1 cellular context compared by ENCODE assay signal in the genomic region with DNA sequence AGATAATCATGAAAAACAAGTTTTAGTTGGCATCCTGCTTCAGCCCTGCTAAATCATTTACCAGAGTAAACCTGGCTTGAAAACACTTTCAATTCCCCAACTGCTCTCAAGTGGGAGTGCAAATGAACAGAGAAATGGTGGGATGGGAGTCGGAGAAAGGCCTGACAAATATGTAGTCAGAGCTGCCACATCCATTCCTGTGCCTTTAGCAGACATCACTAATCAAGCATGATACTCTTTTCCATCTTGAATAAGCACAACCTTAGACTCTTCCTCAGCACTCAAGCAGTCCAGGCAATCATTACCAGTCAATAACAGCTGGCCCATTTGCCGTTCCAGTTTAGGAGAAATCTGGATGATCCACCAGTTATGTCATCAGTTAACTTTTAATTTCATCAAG.
TF ChIP-seq lines count a peak whose summit lies in the region.

No MANE protein-coding gene starts in this region.

TF ChIP-seq in K562, 482 proteins besides CTCF, POLR2A, EP300 and RAD21 (continued from another document):
- TF ChIP-seq, protein P1, sequence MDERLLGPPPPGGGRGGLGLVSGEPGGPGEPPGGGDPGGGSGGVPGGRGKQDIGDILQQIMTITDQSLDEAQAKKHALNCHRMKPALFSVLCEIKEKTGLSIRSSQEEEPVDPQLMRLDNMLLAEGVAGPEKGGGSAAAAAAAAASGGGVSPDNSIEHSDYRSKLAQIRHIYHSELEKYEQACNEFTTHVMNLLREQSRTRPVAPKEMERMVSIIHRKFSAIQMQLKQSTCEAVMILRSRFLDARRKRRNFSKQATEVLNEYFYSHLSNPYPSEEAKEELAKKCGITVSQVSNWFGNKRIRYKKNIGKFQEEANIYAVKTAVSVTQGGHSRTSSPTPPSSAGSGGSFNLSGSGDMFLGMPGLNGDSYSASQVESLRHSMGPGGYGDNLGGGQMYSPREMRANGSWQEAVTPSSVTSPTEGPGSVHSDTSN (CRISPR knock-in tag; IDR thresholded peaks at IDR 0.05; ENCODE audit: low read depth) = no peak
- TF ChIP-seq, protein P1 (tag; conservative IDR thresholded peaks at IDR 0.05; ENCODE audit: low read depth) = no peak
- TF ChIP-seq PCBP1 (IDR thresholded peaks at IDR 0.05; ENCODE audit: low read depth, low read length, poor library complexity, severe bottlenecking) (no peak), MAFF (IDR thresholded peaks at IDR 0.05; ENCODE audit: low read length) (no peak), PHF21A (IDR thresholded peaks at IDR 0.05; ENCODE audit: borderline replicate concordance, low read depth) (no peak), ZNF23 (CRISPR knock-in tag; IDR thresholded peaks at IDR 0.05) (peak; percentile 40; the same call in 1 of the 2 replicates), RBBP5 (IDR thresholded peaks at IDR 0.05; ENCODE audit: borderline replicate concordance, insufficient read depth, low read length, poor library complexity, severe bottlenecking) (no peak), ZBTB17 (CRISPR knock-in tag; IDR thresholded peaks at IDR 0.05) (peak; percentile 97), POLR2G (IDR thresholded peaks at IDR 0.05; ENCODE audit: low read depth, low read length) (no peak), NR2C2 (CRISPR knock-in tag; IDR thresholded peaks at IDR 0.05) (no peak), NR2C2 (tag; IDR thresholded peaks at IDR 0.05) (no peak), ZNF668 (CRISPR knock-in tag; IDR thresholded peaks at IDR 0.05) (no peak), NR3C1 (CRISPR knock-in tag; IDR thresholded peaks at IDR 0.05) (no peak), ZNF561 (CRISPR knock-in tag; conservative IDR thresholded peaks at IDR 0.05) (no peak), SAFB (IDR thresholded peaks at IDR 0.05; ENCODE audit: borderline replicate concordance, low read depth, low read length) (no peak)
- TF ChIP-seq, protein P2, sequence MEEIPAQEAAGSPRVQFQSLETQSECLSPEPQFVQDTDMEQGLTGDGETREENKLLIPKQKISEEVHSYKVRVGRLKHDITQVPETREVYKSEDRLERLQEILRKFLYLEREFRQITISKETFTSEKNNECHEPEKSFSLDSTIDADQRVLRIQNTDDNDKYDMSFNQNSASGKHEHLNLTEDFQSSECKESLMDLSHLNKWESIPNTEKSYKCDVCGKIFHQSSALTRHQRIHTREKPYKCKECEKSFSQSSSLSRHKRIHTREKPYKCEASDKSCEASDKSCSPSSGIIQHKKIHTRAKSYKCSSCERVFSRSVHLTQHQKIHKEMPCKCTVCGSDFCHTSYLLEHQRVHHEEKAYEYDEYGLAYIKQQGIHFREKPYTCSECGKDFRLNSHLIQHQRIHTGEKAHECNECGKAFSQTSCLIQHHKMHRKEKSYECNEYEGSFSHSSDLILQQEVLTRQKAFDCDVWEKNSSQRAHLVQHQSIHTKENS (CRISPR knock-in tag; IDR thresholded peaks at IDR 0.05) = no peak
- TF ChIP-seq, protein P3, sequence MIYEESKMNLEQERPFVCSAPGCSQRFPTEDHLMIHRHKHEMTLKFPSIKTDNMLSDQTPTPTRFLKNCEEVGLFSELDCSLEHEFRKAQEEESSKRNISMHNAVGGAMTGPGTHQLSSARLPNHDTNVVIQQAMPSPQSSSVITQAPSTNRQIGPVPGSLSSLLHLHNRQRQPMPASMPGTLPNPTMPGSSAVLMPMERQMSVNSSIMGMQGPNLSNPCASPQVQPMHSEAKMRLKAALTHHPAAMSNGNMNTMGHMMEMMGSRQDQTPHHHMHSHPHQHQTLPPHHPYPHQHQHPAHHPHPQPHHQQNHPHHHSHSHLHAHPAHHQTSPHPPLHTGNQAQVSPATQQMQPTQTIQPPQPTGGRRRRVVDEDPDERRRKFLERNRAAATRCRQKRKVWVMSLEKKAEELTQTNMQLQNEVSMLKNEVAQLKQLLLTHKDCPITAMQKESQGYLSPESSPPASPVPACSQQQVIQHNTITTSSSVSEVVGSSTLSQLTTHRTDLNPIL (CRISPR knock-in tag; IDR thresholded peaks at IDR 0.05) = no peak
- TF ChIP-seq, protein P4, sequence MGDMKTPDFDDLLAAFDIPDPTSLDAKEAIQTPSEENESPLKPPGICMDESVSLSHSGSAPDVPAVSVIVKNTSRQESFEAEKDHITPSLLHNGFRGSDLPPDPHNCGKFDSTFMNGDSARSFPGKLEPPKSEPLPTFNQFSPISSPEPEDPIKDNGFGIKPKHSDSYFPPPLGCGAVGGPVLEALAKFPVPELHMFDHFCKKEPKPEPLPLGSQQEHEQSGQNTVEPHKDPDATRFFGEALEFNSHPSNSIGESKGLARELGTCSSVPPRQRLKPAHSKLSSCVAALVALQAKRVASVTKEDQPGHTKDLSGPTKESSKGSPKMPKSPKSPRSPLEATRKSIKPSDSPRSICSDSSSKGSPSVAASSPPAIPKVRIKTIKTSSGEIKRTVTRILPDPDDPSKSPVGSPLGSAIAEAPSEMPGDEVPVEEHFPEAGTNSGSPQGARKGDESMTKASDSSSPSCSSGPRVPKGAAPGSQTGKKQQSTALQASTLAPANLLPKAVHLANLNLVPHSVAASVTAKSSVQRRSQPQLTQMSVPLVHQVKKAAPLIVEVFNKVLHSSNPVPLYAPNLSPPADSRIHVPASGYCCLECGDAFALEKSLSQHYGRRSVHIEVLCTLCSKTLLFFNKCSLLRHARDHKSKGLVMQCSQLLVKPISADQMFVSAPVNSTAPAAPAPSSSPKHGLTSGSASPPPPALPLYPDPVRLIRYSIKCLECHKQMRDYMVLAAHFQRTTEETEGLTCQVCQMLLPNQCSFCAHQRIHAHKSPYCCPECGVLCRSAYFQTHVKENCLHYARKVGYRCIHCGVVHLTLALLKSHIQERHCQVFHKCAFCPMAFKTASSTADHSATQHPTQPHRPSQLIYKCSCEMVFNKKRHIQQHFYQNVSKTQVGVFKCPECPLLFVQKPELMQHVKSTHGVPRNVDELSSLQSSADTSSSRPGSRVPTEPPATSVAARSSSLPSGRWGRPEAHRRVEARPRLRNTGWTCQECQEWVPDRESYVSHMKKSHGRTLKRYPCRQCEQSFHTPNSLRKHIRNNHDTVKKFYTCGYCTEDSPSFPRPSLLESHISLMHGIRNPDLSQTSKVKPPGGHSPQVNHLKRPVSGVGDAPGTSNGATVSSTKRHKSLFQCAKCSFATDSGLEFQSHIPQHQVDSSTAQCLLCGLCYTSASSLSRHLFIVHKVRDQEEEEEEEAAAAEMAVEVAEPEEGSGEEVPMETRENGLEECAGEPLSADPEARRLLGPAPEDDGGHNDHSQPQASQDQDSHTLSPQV (IDR thresholded peaks at IDR 0.05) = no peak
- TF ChIP-seq, protein P5, sequence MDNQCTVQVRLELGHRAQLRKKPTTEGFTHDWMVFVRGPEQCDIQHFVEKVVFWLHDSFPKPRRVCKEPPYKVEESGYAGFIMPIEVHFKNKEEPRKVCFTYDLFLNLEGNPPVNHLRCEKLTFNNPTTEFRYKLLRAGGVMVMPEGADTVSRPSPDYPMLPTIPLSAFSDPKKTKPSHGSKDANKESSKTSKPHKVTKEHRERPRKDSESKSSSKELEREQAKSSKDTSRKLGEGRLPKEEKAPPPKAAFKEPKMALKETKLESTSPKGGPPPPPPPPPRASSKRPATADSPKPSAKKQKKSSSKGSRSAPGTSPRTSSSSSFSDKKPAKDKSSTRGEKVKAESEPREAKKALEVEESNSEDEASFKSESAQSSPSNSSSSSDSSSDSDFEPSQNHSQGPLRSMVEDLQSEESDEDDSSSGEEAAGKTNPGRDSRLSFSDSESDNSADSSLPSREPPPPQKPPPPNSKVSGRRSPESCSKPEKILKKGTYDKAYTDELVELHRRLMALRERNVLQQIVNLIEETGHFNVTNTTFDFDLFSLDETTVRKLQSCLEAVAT (IDR thresholded peaks at IDR 0.05) = peak in 1 of 2 experiments; percentile 93; a peak in 2 of 4 replicates
